20 cellular contexts compared by ENCODE assay signal in the genomic region with DNA sequence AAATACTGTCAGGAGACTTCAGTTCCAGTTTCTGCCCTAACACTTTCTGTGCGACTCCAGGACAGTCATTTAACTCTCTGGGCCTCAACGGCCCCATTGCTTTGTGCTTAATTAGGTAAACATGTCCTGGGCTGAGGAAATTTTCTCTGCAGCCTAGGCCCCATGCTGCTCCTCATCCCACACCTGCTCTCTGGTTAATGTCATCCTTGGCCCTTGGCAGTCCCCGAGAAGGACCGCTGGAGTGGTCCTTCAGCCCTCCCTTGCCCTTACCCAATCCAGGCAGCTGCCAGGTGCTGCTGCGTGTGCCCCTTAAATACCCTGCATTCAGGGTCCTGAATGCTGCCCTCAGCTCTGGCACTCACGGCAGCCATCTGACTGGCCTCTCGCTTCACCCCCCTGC. TPM values are rescaled to one million over a fixed set of nuclear protein-coding genes. Genes with fewer than 3 reads are reported as not detected.
DNase-seq lines count a peak whose midpoint lies in the region; ATAC-seq and TF ChIP-seq lines count a peak whose summit lies in the region.
"Had no signal": no experiment of that assay in that cellular context is flagged by ENCODE, and none has a peak within 500 bp of the region (broad histone marks: within the 10 kb centered on the region; RNA-seq: fewer than 3 reads in every experiment).

No MANE protein-coding gene starts in this region.

- H3K9me3 Mint-ChIP-seq in naive thymus-derived CD4-positive, alpha-beta T cell = peaks cover 0 to 8% (median 0%) of the 10 kb centered on the region in 11 donors
- H3K9me3 Mint-ChIP-seq: activated B cell treated with CpG ODN at 0.5 μM for 24 hours; activated T-helper 2 cell treated with anti-CD3 and anti-CD28 coated beads, Interferon-gamma antibody, Interleukin-2, Interleukin-4, amounts not matched to agents 10 μg/mL and 5 μg/mL and 100 μg/mL, durations not matched to agents 14 hours and 24 hours and 36 hours had no signal

- POLR2A ChIA-PET in PC-9 (lab: Charles Lee; ENCODE audit: unreplicated experiment) = no interaction called here
- POLR2A ChIA-PET in naive thymus-derived CD4-positive, alpha-beta T cell (lab: Charles Lee) = no interaction called here

- no peaks in the 10 kb centered on the region for H4K20me1 ChIP-seq in PC-9 (ENCODE audit: insufficient read depth)

- H3K4me3 Mint-ChIP-seq in naive thymus-derived CD4-positive, alpha-beta T cell = peak overlapping the region in 1 of 10 donors; percentile 9
- H3K4me3 Mint-ChIP-seq: activated B cell treated with CpG ODN at 0.5 μM for 24 hours had no signal

- DNase-seq in DMS53 (lab: John Stamatoyannopoulos, UW) (peak; percentile 25), DMS53 treated with DMSO at 0.1 percent for 48 hours (lab: John Stamatoyannopoulos, UW; ENCODE audit: unreplicated experiment) (no peak), NCI-H2029 treated with DMSO at 0.1 percent for 48 hours (lab: John Stamatoyannopoulos, UW) (peak; percentile 64), PC-9 (no peak), GOT3 (lab: John Stamatoyannopoulos, UW) (no peak), breast epithelium (ENCODE audit: low spot score in 2 of 2) (no peak)
- DNase-seq in naive thymus-derived CD4-positive, alpha-beta T cell = no peak
- DNase-seq: activated B cell treated with CpG ODN at 0.5 μM for 24 hours; activated CD8-positive, alpha-beta memory T cell treated with anti-CD3 and anti-CD28 coated beads, Interleukin-2, amount 50 U/mL, for 4 hours; CD4-positive, alpha-beta memory T cell; GDM1; glutamatergic neuron; mammary epithelial cell; right lobe of liver; SHP77 treated with DMSO at 0.1 percent for 48 hours had no signal

- H3K27ac ChIP-seq in PC-9 (peak overlapping the region; percentile 40; the same call in 1 of the 2 replicates), temporal lobe (ENCODE audit: low read depth, low read length) (peak overlapping the region; percentile 51), breast epithelium (no peak overlapping the region)
- H3K27ac ChIP-seq in naive thymus-derived CD4-positive, alpha-beta T cell (ENCODE audit: low read depth, low read length) = no peak overlapping the region
- H3K27ac ChIP-seq: 22Rv1, KMS-11, right lobe of liver had no signal

- H2AFZ ChIP-seq in PC-9 = no peak overlapping the region

- peaks cover 6% of the 10 kb centered on the region; the same call in 1 of the 2 replicates for H3K9me3 ChIP-seq in PC-9 (ENCODE audit: insufficient read depth, low read depth)
- peaks cover 0 to 1% (median 0%) of the 10 kb centered on the region in 3 experiments for H3K9me3 ChIP-seq in naive thymus-derived CD4-positive, alpha-beta T cell (ENCODE audit: control insufficient read depth in 2 of 3, low read length in 3 of 3)
- no peaks in the 10 kb centered on the region for H3K9me3 ChIP-seq in breast epithelium
- H3K9me3 ChIP-seq: right lobe of liver had no signal

- H3K27me3 Mint-ChIP-seq in naive thymus-derived CD4-positive, alpha-beta T cell = peaks cover 31 to 55% (median 50%) of the 10 kb centered on the region in 5 donors

- H3K27me3 ChIP-seq in PC-9 (ENCODE audit: insufficient read depth, low read depth) (no peaks in the 10 kb centered on the region), breast epithelium (peaks cover 0 to 18% of the 10 kb centered on the region in 2 donors)
- peaks cover 0 to 5% of the 10 kb centered on the region in 2 donors for H3K27me3 ChIP-seq in naive thymus-derived CD4-positive, alpha-beta T cell (ENCODE audit: control insufficient read depth in 2 of 2, insufficient read depth in 2 of 2, low read length in 2 of 2)
- H3K27me3 ChIP-seq: right lobe of liver had no signal

- H3K79me2 ChIP-seq in PC-9 (ENCODE audit: low read depth) = no peaks in the 10 kb centered on the region

- H3K4me1 Mint-ChIP-seq in naive thymus-derived CD4-positive, alpha-beta T cell = peaks cover 0 to 4% (median 0%) of the 10 kb centered on the region in 7 donors

- TF ChIP-seq CTCF in PC-9 (conservative IDR thresholded peaks at IDR 0.05) (no peak), breast epithelium (IDR thresholded peaks at IDR 0.05) (no peak)

- intact Hi-C loops in PC-9 (cut with micrococcal nuclease; ENCODE audit: unreplicated experiment) = no loop called here
- intact Hi-C loops in naive thymus-derived CD4-positive, alpha-beta T cell (cut with micrococcal nuclease) = no loop called here
- intact Hi-C loops in breast epithelium (cut with DNase I; ENCODE audit: low total_unique reads) = no loop called here

- no peaks in the 10 kb centered on the region for H3K9me2 ChIP-seq in PC-9 (ENCODE audit: insufficient read depth)

- BruUV-seq in PC-9 (replicated peaks; lab: Mats Ljungman, UMichigan) = no TSS peak

- H3K27ac Mint-ChIP-seq in naive thymus-derived CD4-positive, alpha-beta T cell = no peak overlapping the region
- H3K27ac Mint-ChIP-seq: activated B cell treated with CpG ODN at 0.5 μM for 24 hours; activated T-helper 2 cell treated with anti-CD3 and anti-CD28 coated beads, Interferon-gamma antibody, Interleukin-2, Interleukin-4, amounts not matched to agents 10 μg/mL and 5 μg/mL and 100 μg/mL, durations not matched to agents 14 hours and 24 hours and 36 hours; CD4-positive, alpha-beta memory T cell had no signal

- 0 out of 2 replicates have a peak, but pooled peaks cover 4% of the 10 kb centered on the region for H3F3A ChIP-seq in PC-9 (ENCODE audit: insufficient read depth, low read depth)

- TF ChIP-seq POLR2A in breast epithelium (IDR thresholded peaks at IDR 0.05) = no peak

- CTCF ChIA-PET in PC-9 (lab: Charles Lee) = no interaction called here
- CTCF ChIA-PET in naive thymus-derived CD4-positive, alpha-beta T cell (lab: Charles Lee) = no interaction called here

- H3K36me3 Mint-ChIP-seq in naive thymus-derived CD4-positive, alpha-beta T cell = peaks cover 0 to under 1% (median 0%) of the 10 kb centered on the region in 5 donors
- H3K36me3 Mint-ChIP-seq: CD4-positive, alpha-beta memory T cell had no signal

- H3K36me3 ChIP-seq in PC-9 (ENCODE audit: low read depth) (no peaks in the 10 kb centered on the region), breast epithelium (no peaks in the 10 kb centered on the region)
- H3K36me3 ChIP-seq in naive thymus-derived CD4-positive, alpha-beta T cell (ENCODE audit: control insufficient read depth in 2 of 3, insufficient read depth in 3 of 3, low read length in 3 of 3) = no peaks in the 10 kb centered on the region
- H3K36me3 ChIP-seq: right lobe of liver had no signal

- peak overlapping the region; percentile 39 for H3K4me2 ChIP-seq in PC-9
- H3K4me2 ChIP-seq: KMS-11 had no signal

- peaks cover 30% of the 10 kb centered on the region for H3K4me1 ChIP-seq in PC-9 (replicated peaks; ENCODE audit: insufficient read depth)
- no peaks in the 10 kb centered on the region for H3K4me1 ChIP-seq in naive thymus-derived CD4-positive, alpha-beta T cell (ENCODE audit: control insufficient read depth in 2 of 2, insufficient read depth in 2 of 2, low read length in 2 of 2)
- H3K4me1 ChIP-seq in breast epithelium = no peaks in the 10 kb centered on the region
- H3K4me1 ChIP-seq: right lobe of liver had no signal

- ATAC-seq in naive thymus-derived CD4-positive, alpha-beta T cell = no peak
- ATAC-seq: right lobe of liver; stimulated activated naive CD8-positive, alpha-beta T cell treated with anti-CD3 and anti-CD28 coated beads, Interleukin-15, Interleukin-2, amounts not matched to agents 100 U/mL and 50 U/mL, for 24 hours had no signal

- no peak overlapping the region for H3K4me3 ChIP-seq in PC-9
- H3K4me3 ChIP-seq in naive thymus-derived CD4-positive, alpha-beta T cell (ENCODE audit: low read length) = no peak overlapping the region
- H3K4me3 ChIP-seq in breast epithelium = no peak overlapping the region
- H3K4me3 ChIP-seq: right lobe of liver had no signal

RNA-seq across cellular contexts. Expression of a gene that starts 18.7 kb away (rescaled TPM):
- total RNA-seq in PC-9 (2021) (0.24 and 0.28 TPM in 2 replicates), temporal lobe (0.25 TPM), breast epithelium (1 to 10 TPM in 1 of 3 donors, under 1 TPM in 2; 0.29 to 1.6 (median 0.96) TPM)
- total RNA-seq in naive thymus-derived CD4-positive, alpha-beta T cell = not detected
- polyA plus RNA-seq in naive thymus-derived CD4-positive, alpha-beta T cell = not detected
- total RNA-seq: activated B cell treated with CpG ODN at 0.5 μM for 24 hours; activated T-helper 2 cell treated with anti-CD3 and anti-CD28 coated beads, Interferon-gamma antibody, Interleukin-2, Interleukin-4, amounts not matched to agents 10 μg/mL and 5 μg/mL and 100 μg/mL, durations not matched to agents 14 hours and 24 hours and 36 hours; CD4-positive, alpha-beta memory T cell; mammary epithelial cell; right lobe of liver had no signal
- polyA plus RNA-seq: CD4-positive, alpha-beta memory T cell; mammary epithelial cell had no signal

RNA-seq across cellular contexts. Expression of a gene that starts 19.3 kb away (rescaled TPM):
- total RNA-seq in PC-9 (2021) (3.2 and 4.5 TPM in 2 replicates), temporal lobe (13.5 TPM), breast epithelium (under 1 TPM; under 0.01 to 0.29 (median under 0.01) TPM)
- total RNA-seq in naive thymus-derived CD4-positive, alpha-beta T cell = not detected
- not detected for polyA plus RNA-seq in naive thymus-derived CD4-positive, alpha-beta T cell
- total RNA-seq: activated B cell treated with CpG ODN at 0.5 μM for 24 hours; CD4-positive, alpha-beta memory T cell; right lobe of liver had no signal
- polyA plus RNA-seq: CD4-positive, alpha-beta memory T cell had no signal

Comparison
In these comparisons a context has a peak if more than half of its experiments do, and no peak if none do; other contexts are left out.
1. DNase-seq: peak in DMS53 (single experiment) and NCI-H2029 treated with DMSO at 0.1 percent for 48 hours (single experiment); none in DMS53 treated with DMSO at 0.1 percent for 48 hours (single experiment), PC-9 (0 of 2), GOT3 (single experiment), naive thymus-derived CD4-positive, alpha-beta T cell (0 of 9) and breast epithelium (0 of 2).
2. H3K27ac ChIP-seq: peak in PC-9 (single experiment) and temporal lobe (single experiment); none in naive thymus-derived CD4-positive, alpha-beta T cell (single experiment) and breast epithelium (0 of 2).